In the genomic region with DNA sequence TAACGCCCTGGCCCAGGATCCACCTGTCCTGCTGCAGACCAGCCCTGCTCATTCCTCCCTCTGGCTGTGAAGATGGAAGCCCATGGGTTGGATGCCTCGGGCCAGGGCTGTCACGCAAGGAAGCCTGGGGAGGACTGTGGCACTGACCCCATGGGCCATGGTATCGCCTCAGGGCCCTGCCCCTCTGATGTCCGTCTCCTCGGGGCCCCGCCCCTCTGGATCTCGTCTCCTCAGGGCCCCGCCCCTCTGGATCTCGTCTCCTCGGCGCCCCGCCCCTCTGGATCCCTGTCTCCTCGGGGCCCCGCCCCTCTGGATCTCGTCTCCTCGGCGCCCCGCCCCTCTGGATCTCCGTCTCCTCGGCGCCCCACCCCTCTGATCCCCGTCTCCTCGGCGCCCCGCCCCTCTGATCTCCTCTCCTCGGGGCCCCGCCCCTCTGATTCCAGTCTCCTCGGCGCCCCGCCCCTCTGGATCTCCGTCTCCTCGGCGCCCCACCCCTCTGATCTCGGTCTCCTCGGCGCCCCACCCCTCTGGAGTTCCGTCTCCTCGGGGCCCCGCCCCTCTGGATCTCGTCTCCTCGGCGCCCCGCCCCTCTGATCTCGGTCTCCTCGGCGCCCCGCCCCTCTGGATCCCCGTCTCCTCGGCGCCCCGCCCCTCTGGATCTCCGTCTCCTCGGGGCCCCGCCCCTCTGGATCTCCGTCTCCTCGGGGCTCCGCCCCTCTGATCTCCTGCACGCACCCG, we compare ENCODE assay signal across 1 cellular context.
TF ChIP-seq lines count a peak whose summit lies in the region.

No MANE protein-coding gene starts in this region.

TF ChIP-seq in WTC11, 78 proteins besides CTCF, POLR2A, EP300 and RAD21 (continued from another document):
- TF ChIP-seq, protein P1, sequence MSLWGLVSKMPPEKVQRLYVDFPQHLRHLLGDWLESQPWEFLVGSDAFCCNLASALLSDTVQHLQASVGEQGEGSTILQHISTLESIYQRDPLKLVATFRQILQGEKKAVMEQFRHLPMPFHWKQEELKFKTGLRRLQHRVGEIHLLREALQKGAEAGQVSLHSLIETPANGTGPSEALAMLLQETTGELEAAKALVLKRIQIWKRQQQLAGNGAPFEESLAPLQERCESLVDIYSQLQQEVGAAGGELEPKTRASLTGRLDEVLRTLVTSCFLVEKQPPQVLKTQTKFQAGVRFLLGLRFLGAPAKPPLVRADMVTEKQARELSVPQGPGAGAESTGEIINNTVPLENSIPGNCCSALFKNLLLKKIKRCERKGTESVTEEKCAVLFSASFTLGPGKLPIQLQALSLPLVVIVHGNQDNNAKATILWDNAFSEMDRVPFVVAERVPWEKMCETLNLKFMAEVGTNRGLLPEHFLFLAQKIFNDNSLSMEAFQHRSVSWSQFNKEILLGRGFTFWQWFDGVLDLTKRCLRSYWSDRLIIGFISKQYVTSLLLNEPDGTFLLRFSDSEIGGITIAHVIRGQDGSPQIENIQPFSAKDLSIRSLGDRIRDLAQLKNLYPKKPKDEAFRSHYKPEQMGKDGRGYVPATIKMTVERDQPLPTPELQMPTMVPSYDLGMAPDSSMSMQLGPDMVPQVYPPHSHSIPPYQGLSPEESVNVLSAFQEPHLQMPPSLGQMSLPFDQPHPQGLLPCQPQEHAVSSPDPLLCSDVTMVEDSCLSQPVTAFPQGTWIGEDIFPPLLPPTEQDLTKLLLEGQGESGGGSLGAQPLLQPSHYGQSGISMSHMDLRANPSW (CRISPR knock-in tag; conservative IDR thresholded peaks at IDR 0.05; ENCODE audit: low read depth) = no peak
- TF ChIP-seq, protein P2, sequence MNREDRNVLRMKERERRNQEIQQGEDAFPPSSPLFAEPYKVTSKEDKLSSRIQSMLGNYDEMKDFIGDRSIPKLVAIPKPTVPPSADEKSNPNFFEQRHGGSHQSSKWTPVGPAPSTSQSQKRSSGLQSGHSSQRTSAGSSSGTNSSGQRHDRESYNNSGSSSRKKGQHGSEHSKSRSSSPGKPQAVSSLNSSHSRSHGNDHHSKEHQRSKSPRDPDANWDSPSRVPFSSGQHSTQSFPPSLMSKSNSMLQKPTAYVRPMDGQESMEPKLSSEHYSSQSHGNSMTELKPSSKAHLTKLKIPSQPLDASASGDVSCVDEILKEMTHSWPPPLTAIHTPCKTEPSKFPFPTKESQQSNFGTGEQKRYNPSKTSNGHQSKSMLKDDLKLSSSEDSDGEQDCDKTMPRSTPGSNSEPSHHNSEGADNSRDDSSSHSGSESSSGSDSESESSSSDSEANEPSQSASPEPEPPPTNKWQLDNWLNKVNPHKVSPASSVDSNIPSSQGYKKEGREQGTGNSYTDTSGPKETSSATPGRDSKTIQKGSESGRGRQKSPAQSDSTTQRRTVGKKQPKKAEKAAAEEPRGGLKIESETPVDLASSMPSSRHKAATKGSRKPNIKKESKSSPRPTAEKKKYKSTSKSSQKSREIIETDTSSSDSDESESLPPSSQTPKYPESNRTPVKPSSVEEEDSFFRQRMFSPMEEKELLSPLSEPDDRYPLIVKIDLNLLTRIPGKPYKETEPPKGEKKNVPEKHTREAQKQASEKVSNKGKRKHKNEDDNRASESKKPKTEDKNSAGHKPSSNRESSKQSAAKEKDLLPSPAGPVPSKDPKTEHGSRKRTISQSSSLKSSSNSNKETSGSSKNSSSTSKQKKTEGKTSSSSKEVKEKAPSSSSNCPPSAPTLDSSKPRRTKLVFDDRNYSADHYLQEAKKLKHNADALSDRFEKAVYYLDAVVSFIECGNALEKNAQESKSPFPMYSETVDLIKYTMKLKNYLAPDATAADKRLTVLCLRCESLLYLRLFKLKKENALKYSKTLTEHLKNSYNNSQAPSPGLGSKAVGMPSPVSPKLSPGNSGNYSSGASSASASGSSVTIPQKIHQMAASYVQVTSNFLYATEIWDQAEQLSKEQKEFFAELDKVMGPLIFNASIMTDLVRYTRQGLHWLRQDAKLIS (CRISPR knock-in tag; IDR thresholded peaks at IDR 0.05; ENCODE audit: borderline replicate concordance) = no peak
- TF ChIP-seq ZNF219 (CRISPR knock-in tag; IDR thresholded peaks at IDR 0.05; ENCODE audit: borderline replicate concordance) (no peak), FOXK1 (CRISPR knock-in tag; IDR thresholded peaks at IDR 0.05) (no peak), TEAD4 (CRISPR knock-in tag; IDR thresholded peaks at IDR 0.05) (no peak)
- TF ChIP-seq, protein P3, sequence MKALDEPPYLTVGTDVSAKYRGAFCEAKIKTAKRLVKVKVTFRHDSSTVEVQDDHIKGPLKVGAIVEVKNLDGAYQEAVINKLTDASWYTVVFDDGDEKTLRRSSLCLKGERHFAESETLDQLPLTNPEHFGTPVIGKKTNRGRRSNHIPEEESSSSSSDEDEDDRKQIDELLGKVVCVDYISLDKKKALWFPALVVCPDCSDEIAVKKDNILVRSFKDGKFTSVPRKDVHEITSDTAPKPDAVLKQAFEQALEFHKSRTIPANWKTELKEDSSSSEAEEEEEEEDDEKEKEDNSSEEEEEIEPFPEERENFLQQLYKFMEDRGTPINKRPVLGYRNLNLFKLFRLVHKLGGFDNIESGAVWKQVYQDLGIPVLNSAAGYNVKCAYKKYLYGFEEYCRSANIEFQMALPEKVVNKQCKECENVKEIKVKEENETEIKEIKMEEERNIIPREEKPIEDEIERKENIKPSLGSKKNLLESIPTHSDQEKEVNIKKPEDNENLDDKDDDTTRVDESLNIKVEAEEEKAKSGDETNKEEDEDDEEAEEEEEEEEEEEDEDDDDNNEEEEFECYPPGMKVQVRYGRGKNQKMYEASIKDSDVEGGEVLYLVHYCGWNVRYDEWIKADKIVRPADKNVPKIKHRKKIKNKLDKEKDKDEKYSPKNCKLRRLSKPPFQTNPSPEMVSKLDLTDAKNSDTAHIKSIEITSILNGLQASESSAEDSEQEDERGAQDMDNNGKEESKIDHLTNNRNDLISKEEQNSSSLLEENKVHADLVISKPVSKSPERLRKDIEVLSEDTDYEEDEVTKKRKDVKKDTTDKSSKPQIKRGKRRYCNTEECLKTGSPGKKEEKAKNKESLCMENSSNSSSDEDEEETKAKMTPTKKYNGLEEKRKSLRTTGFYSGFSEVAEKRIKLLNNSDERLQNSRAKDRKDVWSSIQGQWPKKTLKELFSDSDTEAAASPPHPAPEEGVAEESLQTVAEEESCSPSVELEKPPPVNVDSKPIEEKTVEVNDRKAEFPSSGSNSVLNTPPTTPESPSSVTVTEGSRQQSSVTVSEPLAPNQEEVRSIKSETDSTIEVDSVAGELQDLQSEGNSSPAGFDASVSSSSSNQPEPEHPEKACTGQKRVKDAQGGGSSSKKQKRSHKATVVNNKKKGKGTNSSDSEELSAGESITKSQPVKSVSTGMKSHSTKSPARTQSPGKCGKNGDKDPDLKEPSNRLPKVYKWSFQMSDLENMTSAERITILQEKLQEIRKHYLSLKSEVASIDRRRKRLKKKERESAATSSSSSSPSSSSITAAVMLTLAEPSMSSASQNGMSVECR (CRISPR knock-in tag; IDR thresholded peaks at IDR 0.05; ENCODE audit: borderline replicate concordance) = no peak
- TF ChIP-seq, protein P4, sequence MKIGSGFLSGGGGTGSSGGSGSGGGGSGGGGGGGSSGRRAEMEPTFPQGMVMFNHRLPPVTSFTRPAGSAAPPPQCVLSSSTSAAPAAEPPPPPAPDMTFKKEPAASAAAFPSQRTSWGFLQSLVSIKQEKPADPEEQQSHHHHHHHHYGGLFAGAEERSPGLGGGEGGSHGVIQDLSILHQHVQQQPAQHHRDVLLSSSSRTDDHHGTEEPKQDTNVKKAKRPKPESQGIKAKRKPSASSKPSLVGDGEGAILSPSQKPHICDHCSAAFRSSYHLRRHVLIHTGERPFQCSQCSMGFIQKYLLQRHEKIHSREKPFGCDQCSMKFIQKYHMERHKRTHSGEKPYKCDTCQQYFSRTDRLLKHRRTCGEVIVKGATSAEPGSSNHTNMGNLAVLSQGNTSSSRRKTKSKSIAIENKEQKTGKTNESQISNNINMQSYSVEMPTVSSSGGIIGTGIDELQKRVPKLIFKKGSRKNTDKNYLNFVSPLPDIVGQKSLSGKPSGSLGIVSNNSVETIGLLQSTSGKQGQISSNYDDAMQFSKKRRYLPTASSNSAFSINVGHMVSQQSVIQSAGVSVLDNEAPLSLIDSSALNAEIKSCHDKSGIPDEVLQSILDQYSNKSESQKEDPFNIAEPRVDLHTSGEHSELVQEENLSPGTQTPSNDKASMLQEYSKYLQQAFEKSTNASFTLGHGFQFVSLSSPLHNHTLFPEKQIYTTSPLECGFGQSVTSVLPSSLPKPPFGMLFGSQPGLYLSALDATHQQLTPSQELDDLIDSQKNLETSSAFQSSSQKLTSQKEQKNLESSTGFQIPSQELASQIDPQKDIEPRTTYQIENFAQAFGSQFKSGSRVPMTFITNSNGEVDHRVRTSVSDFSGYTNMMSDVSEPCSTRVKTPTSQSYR (CRISPR knock-in tag; IDR thresholded peaks at IDR 0.05) = no peak
